11 cellular contexts compared by ENCODE assay signal in the genomic region with DNA sequence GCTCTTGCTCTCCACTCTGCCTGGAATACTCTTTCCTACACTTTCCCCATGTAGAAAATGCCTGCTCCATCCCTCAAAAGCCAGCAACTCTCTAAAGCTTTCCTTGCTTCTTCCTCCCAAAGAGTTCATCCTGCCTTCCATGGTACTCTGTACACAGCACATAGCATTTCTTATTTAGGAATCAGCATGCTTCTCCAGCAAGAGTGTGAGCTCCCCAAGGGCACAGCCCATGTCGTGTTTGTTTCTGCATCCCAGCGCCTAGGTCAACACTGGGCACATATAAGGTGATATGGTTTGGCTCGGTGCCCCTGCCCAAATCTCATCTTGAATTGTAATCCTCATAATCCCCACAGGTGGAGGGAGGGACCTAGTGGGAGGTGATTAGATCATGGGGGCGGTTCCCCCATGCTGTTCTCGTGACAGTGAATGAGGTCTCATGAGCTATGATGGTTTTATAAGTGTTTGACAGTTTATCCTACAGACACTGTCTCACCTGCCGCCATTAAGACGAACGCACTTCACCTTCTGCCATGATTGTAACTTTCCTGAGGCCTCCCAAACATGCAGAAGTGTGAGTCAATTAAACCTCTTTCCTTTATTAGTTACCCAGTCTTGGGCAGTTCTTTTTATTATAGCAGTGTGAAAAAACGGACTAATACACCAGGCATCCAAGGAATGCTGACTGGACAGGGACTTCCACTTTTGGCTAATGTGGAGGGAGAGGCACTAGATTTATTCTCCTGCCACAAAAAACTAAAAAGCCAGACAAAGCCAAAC. TPM values are rescaled to one million over a fixed set of nuclear protein-coding genes. Genes with fewer than 3 reads are reported as not detected.
DNase-seq lines count a peak whose midpoint lies in the region; ATAC-seq and TF ChIP-seq lines count a peak whose summit lies in the region.
"Had no signal": no experiment of that assay in that cellular context is flagged by ENCODE, and none has a peak within 500 bp of the region (broad histone marks: within the 10 kb centered on the region; RNA-seq: fewer than 3 reads in every experiment).

No MANE protein-coding gene starts in this region.

- peak; percentile 87 for DNase-seq in A172 (ENCODE audit: low spot score)
- DNase-seq in PC-3: peak; percentile 78
- DNase-seq in epithelial cell of prostate (ENCODE audit: low read depth, low spot score): no peak
- peak; percentile 85 for DNase-seq in myocyte (ENCODE audit: low read depth)
- DNase-seq in NCI-H2196 treated with DMSO at 0.1 percent for 48 hours (lab: John Stamatoyannopoulos, UW; ENCODE audit: unreplicated experiment): no peak
- no peak for DNase-seq in D341Med (ENCODE audit: low spot score)
- DNase-seq: T-helper 1 cell had no signal

- no TSS peak for BruUV-seq in PC-3 (replicated peaks; lab: Mats Ljungman, UMichigan)

- POLR2A ChIA-PET in PC-3 (lab: Charles Lee; ENCODE audit: unreplicated experiment): no interaction called here

- CTCF ChIA-PET in PC-3 (lab: Charles Lee): no interaction called here

- peaks cover 43% of the 10 kb centered on the region for H3K4me1 ChIP-seq in PC-3 (ENCODE audit: insufficient read depth, low read length)

- no peaks in the 10 kb centered on the region for H3K27me3 ChIP-seq in PC-3 (ENCODE audit: low read length)
- H3K27me3 ChIP-seq: neutrophil had no signal

- H3K9me2 ChIP-seq in PC-3 (replicated peaks; ENCODE audit: low read length): no peaks in the 10 kb centered on the region

- H3F3A ChIP-seq in PC-3 (ENCODE audit: low read length, unreplicated experiment): peaks cover 2% of the 10 kb centered on the region

- H3K4me2 ChIP-seq in PC-3 (ENCODE audit: low read length): peak overlapping the region; percentile 60

- ATAC-seq in PC-3 (peak; percentile 58), HG03460 (IDR thresholded peaks at IDR 0.05; ENCODE audit: unreplicated experiment) (no peak), GM18519 (IDR thresholded peaks at IDR 0.05; ENCODE audit: low FRiP score, unreplicated experiment) (no peak)

- 0 out of 2 replicates have a peak, but pooled peaks cover under 1% of the 10 kb centered on the region for H4K20me1 ChIP-seq in PC-3 (ENCODE audit: low read length)

- H3K36me3 ChIP-seq in PC-3 (ENCODE audit: low read depth, low read length): peaks cover 36% of the 10 kb centered on the region
- H3K36me3 ChIP-seq: neutrophil had no signal

- H3K4me3 ChIP-seq in PC-3 (ENCODE audit: low read length): peak overlapping the region; percentile 4; the same call in 1 of the 2 replicates

- H3K9ac ChIP-seq in PC-3 (ENCODE audit: low read length): no peak overlapping the region

- H3K79me2 ChIP-seq in PC-3 (ENCODE audit: low read length): peaks cover 100% of the 10 kb centered on the region

- peak overlapping the region; percentile 39 for H3K27ac ChIP-seq in PC-3 (ENCODE audit: low read length)
- peak overlapping the region; percentile 91 for H3K27ac ChIP-seq in epithelial cell of prostate
- H3K27ac ChIP-seq: neutrophil had no signal

- intact Hi-C loops in PC-3 (cut with micrococcal nuclease): no loop called here

- no peak for TF ChIP-seq CTCF in PC-3 (conservative IDR thresholded peaks at IDR 0.05; ENCODE audit: low read depth, low read length)

- no peak overlapping the region for H2AFZ ChIP-seq in PC-3 (ENCODE audit: low read length)

- peaks cover 14% of the 10 kb centered on the region for H3K9me3 ChIP-seq in PC-3 (ENCODE audit: low read length)
- H3K9me3 ChIP-seq: neutrophil had no signal

RNA-seq across cellular contexts. Expression of gene VPS37C, which starts 8.2 kb away (rescaled TPM):
- 9.1 and 9.7 TPM in 2 replicates for total RNA-seq in A172 (2014; rRNA removed; shearing (Covaris generic))
- total RNA-seq in PC-3 (2014; rRNA removed) (28.9 and 34.9 TPM in 2 replicates), myocyte (17.3 and 24.4 TPM in 2 replicates)
- 16.0 TPM for polyA plus RNA-seq in myocyte (2012)

RNA-seq across cellular contexts. Expression of gene PGA3, which starts 50.3 kb away (rescaled TPM):
- total RNA-seq in A172 (2014; rRNA removed; shearing (Covaris generic)): not detected in 2 replicates
- total RNA-seq in PC-3 (2014; rRNA removed): not detected in 2 replicates
- total RNA-seq in myocyte: 10.7 and 19.9 TPM in 2 replicates
- 49.3 TPM for polyA plus RNA-seq in myocyte (2012)
- polyA plus RNA-seq: IgD-negative memory B cell had no signal

RNA-seq across cellular contexts. Expression of gene CD5, which starts 50.7 kb away (rescaled TPM):
- not detected in 2 replicates for total RNA-seq in A172 (2014; rRNA removed; shearing (Covaris generic))
- total RNA-seq in PC-3 (2014; rRNA removed) (0.11 and 0.12 TPM in 2 replicates), myocyte (not detected in 2 replicates)
- polyA plus RNA-seq in myocyte (2012): 0.05 TPM

Comparison
In these comparisons a context has a peak if more than half of its experiments do, and no peak if none do; other contexts are left out.
1. DNase-seq: peak in A172 (single experiment), PC-3 (single experiment) and myocyte (single experiment); none in epithelial cell of prostate (single experiment), NCI-H2196 treated with DMSO at 0.1 percent for 48 hours (single experiment) and D341Med (single experiment).
2. RNA of gene PGA3, which starts 50.3 kb away (total RNA-seq): 10.7 to 19.9 TPM in myocyte; not detected in A172 and not detected in PC-3; every median in the first group is over 10 times any median in the second.